ENCODE assay signal across 8 cellular contexts in genomic region chr14:76644875-76645518, GRCh38.
A peak's percentile ranks its signal among the peaks of the same experiment; 100 is the strongest.
DNase-seq lines count a peak whose midpoint lies in the region; ATAC-seq, FAIRE-seq and TF ChIP-seq lines count a peak whose summit lies in the region.

No MANE protein-coding gene starts in this region.

- TF ChIP-seq POLR2A in gastroesophageal sphincter (IDR thresholded peaks at IDR 0.05): no peak

- H3K9ac ChIP-seq in astrocyte (ENCODE audit: low read length): no peak overlapping the region

- H3K4me3 ChIP-seq in astrocyte (ENCODE audit: insufficient read depth, low read depth, low read length) (no peak overlapping the region), gastroesophageal sphincter (no peak overlapping the region)

- TF ChIP-seq CTCF in astrocyte (IDR thresholded peaks at IDR 0.05; ENCODE audit: insufficient read depth, low read depth, low read length) (peak; percentile 49), gastroesophageal sphincter (IDR thresholded peaks at IDR 0.05) (peak in 2 of 4 experiments; percentile 15 to 44)

- H3K36me3 ChIP-seq in astrocyte (ENCODE audit: insufficient read depth, low read length) (no peaks in the 10 kb centered on the region), gastroesophageal sphincter (no peaks in the 10 kb centered on the region)

- no peaks in the 10 kb centered on the region for H3K36me3 Mint-ChIP-seq in astrocyte (ENCODE audit: low read depth, unreplicated experiment)

- peaks cover 34% of the 10 kb centered on the region for H3K27me3 Mint-ChIP-seq in astrocyte (ENCODE audit: low read depth, unreplicated experiment)

- 0 to 44% methylated on average over 1 to 3 of the region's 12 CpGs for WGBS in gastroesophageal sphincter (ENCODE audit: low coverage in 1 of 2), 2 donors

- H3K4me2 ChIP-seq in astrocyte (ENCODE audit: low read length): no peak overlapping the region

- no peaks in the 10 kb centered on the region for H3K9me3 Mint-ChIP-seq in astrocyte (ENCODE audit: unreplicated experiment)

- TF ChIP-seq EP300 in gastroesophageal sphincter (IDR thresholded peaks at IDR 0.05): no peak

- no peak overlapping the region for H3K27ac ChIP-seq in astrocyte (ENCODE audit: low read depth, low read length)
- no peak overlapping the region for H3K27ac ChIP-seq in gastroesophageal sphincter

- DNase-seq in A172 (ENCODE audit: low spot score) (peak; percentile 15), EL (peak; percentile 36), NCI-H1417 treated with DMSO at 0.1 percent for 48 hours (lab: John Stamatoyannopoulos, UW) (peak; percentile 6), astrocyte (ENCODE audit: low read depth) (no peak), left kidney (ENCODE audit: low read depth, low spot score) (peak; percentile 79), T-helper 1 cell (no peak)

- H3K27me3 ChIP-seq in astrocyte (ENCODE audit: insufficient read depth, low read length) (peaks cover 7% of the 10 kb centered on the region), gastroesophageal sphincter (peaks cover 10% of the 10 kb centered on the region)

- H3K4me3 Mint-ChIP-seq in astrocyte (ENCODE audit: unreplicated experiment): no peak overlapping the region

- H2AFZ ChIP-seq in astrocyte (ENCODE audit: low read depth, low read length): no peak overlapping the region

- H4K20me1 ChIP-seq in astrocyte (ENCODE audit: insufficient read depth, low read length): no peaks in the 10 kb centered on the region

- H3K79me2 ChIP-seq in astrocyte (ENCODE audit: insufficient read depth, low read length): no peaks in the 10 kb centered on the region

- no peaks in the 10 kb centered on the region for H3K9me3 ChIP-seq in astrocyte (ENCODE audit: insufficient read depth, low read depth, low read length)
- H3K9me3 ChIP-seq in gastroesophageal sphincter: peaks cover 0 to 3% (median 0%) of the 10 kb centered on the region in 3 donors

- no peaks in the 10 kb centered on the region for H3K4me1 Mint-ChIP-seq in astrocyte (ENCODE audit: low read depth, unreplicated experiment)

- no peak overlapping the region for H3K27ac Mint-ChIP-seq in astrocyte (ENCODE audit: unreplicated experiment)

- no peak for ATAC-seq in gastroesophageal sphincter
- no peak for ATAC-seq in HG02571 (IDR thresholded peaks at IDR 0.05; ENCODE audit: unreplicated experiment)

- no peaks in the 10 kb centered on the region for H3K4me1 ChIP-seq in astrocyte (ENCODE audit: insufficient read depth, low read length)
- no peaks in the 10 kb centered on the region for H3K4me1 ChIP-seq in gastroesophageal sphincter

- no peak for FAIRE-seq in astrocyte (lab: Jason Lieb, UNC)

Comparison
In these comparisons a context has a peak if more than half of its experiments do, and no peak if none do; other contexts are left out.
1. DNase-seq: peak in A172 (single experiment), EL (single experiment), NCI-H1417 treated with DMSO at 0.1 percent for 48 hours (single experiment) and left kidney (single experiment); none in astrocyte (single experiment) and T-helper 1 cell (0 of 5).